ENCODE assay signal across 19 cellular contexts in the genomic region with DNA sequence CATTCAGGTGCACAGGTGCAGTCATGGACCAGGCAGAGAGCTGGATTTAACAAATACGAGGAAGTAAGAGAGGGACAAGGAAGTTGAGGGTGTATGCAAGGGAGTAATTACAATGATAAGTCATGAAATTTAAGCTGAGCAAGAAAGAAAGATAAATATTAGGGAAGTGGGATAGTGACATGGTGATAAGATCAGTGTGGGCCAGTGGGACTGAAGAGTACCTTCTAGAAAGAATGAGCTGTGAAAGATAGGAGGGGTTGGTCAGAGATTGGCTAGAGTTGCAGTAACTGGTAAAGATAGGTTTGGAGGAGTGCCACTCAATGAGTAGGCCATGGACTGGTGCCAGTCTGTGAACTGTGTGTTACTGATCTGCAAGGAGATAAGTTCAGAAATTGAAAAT.
DNase-seq lines count a peak whose midpoint lies in the region; ATAC-seq and TF ChIP-seq lines count a peak whose summit lies in the region.
"Had no signal": no experiment of that assay in that cellular context is flagged by ENCODE, and none has a peak within 500 bp of the region (broad histone marks: within the 10 kb centered on the region; RNA-seq: fewer than 3 reads in every experiment).

No MANE protein-coding gene starts in this region.

- DNase-seq in GM23248 (peak; percentile 42), NCI-H2029 (lab: John Stamatoyannopoulos, UW) (peak; percentile 43), left colon (peak; percentile 28 to 39), 8988T (no peak), NCI-H226 (no peak)
- DNase-seq in activated effector memory CD4-positive, alpha-beta T cell treated with Interleukin-2 at 50 U/mL for 16 hours: no peak
- DNase-seq: activated CD4-positive, alpha-beta T cell treated with anti-CD3 and anti-CD28 coated beads, Interleukin-2, amount 50 U/mL, for 48 hours; cortex of kidney; NCI-H1105 treated with DMSO at 0.1 percent for 48 hours; NCI-H510A; stimulated activated CD4-positive, alpha-beta T cell treated with anti-CD3 and anti-CD28 coated beads, Interleukin-2, amount 100 ng/mL, for 48 hours had no signal

- no peaks in the 10 kb centered on the region for H3K79me2 ChIP-seq in GM23248 (ENCODE audit: insufficient read depth)

- no peak overlapping the region for H2AFZ ChIP-seq in GM23248

- intact Hi-C loops in left colon (cut with DNase I, micrococcal nuclease): no loop called here

- H3K36me3 ChIP-seq in GM23248 (ENCODE audit: low read depth): no peaks in the 10 kb centered on the region
- H3K36me3 ChIP-seq: BLaER1, right atrium auricular region had no signal

- H3K4me1 ChIP-seq in GM23248 (ENCODE audit: insufficient read depth): no peaks in the 10 kb centered on the region
- H3K4me1 ChIP-seq: foreskin keratinocyte, right atrium auricular region had no signal

- ATAC-seq in left colon (peak; percentile 94), HG03520 (IDR thresholded peaks at IDR 0.05; ENCODE audit: unreplicated experiment) (no peak)
- ATAC-seq: activated T-helper 17 cell treated with anti-CD3 and anti-CD28 coated beads, Interleukin-2, amount 50 U/mL, for 72 hours; foreskin keratinocyte had no signal

- WGBS in GM23248 (ENCODE audit: low coverage in 1 of 2, low lambda C conversion rate in 2 of 2, missing lambda C conversion rate in 2 of 2), 2 experiments: 37 to 47% methylated on average over 1 of the region's 1 CpG

- no peak overlapping the region for H3K4me3 ChIP-seq in GM23248
- H3K4me3 ChIP-seq: BLaER1, lung, right atrium auricular region had no signal

- in situ Hi-C loops in GM23248 (cut with MboI): no loop called here

- H3F3A ChIP-seq in GM23248 (ENCODE audit: insufficient read depth): no peaks in the 10 kb centered on the region

- H3K27ac ChIP-seq in GM23248 (no peak overlapping the region), VCaP (peak overlapping the region; percentile 24)
- H3K27ac ChIP-seq: BLaER1, foreskin keratinocyte, right atrium auricular region, RWPE1 had no signal

- no peak overlapping the region for H3K4me2 ChIP-seq in GM23248 (ENCODE audit: unreplicated experiment)
- H3K4me2 ChIP-seq: BLaER1 had no signal

- no peak overlapping the region for H3K9ac ChIP-seq in GM23248
- H3K9ac ChIP-seq: BLaER1 had no signal

- no peaks in the 10 kb centered on the region for H3K9me3 ChIP-seq in GM23248 (ENCODE audit: low read depth)

- H3K9me2 ChIP-seq in GM23248 (ENCODE audit: insufficient read depth): no peaks in the 10 kb centered on the region

- H3K27me3 ChIP-seq in GM23248 (replicated peaks; ENCODE audit: insufficient read depth): no peaks in the 10 kb centered on the region
- H3K27me3 ChIP-seq: BLaER1, foreskin keratinocyte, right atrium auricular region had no signal

- TF ChIP-seq CTCF in VCaP (conservative IDR thresholded peaks at IDR 0.05): no peak

- no peaks in the 10 kb centered on the region for H4K20me1 ChIP-seq in GM23248 (ENCODE audit: insufficient read depth)
- H4K20me1 ChIP-seq: BLaER1 had no signal

Comparison
In these comparisons a context has a peak if more than half of its experiments do, and no peak if none do; other contexts are left out.
1. DNase-seq: peak in GM23248 (single experiment), NCI-H2029 (single experiment) and left colon (2 of 2); none in 8988T (single experiment), NCI-H226 (single experiment) and activated effector memory CD4-positive, alpha-beta T cell treated with Interleukin-2 at 50 U/mL for 16 hours (single experiment).